Comparison of ENCODE assay signal across 8 cellular contexts in the genomic region with DNA sequence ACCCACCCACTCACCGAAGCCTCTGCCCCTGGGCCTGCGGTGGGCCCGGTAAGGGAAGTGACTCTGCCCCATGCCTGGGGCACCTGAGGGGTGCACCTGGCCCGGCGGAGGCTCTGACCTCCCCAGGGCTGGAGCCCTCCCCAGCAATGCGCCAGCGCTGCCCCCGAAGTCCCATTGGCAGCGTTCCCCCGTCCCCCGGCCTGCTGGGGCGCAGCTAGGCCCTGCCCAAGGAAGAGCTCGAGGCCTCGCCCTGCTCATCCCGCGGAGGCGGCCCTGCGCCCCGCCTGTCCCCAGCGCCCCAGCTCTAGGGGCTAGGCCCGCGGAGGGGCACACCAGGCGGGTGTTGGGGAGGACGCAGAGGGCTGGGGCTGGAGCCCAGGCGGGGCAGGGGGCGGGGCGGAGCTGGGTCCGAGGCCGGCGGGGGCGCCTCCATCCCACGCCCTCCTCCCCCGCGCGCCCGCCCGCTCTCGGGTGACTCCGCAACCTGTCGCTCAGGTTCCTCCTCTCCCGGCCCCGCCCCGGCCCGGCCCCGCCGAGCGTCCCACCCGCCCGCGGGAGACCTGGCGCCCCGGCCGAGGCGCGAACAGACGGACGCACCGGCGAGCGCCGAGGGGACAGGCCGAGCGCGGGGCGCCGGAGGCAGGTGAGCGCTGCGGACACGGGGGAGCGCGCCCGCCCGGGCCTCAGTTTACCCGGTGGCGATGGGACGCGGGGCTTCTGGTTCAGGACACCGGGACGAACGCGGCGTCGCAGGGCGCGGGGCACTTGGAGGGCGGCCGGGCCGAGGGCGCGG. TPM values are rescaled to one million over a fixed set of nuclear protein-coding genes. Genes with fewer than 3 reads are reported as not detected.
A peak's percentile ranks its signal among the peaks of the same experiment; 100 is the strongest.
DNase-seq lines count a peak whose midpoint lies in the region; ATAC-seq and TF ChIP-seq lines count a peak whose summit lies in the region.

Gene EPS8L2 (plus strand): TSS at position 586 of the 793 bp plus-strand sequence. CDS start 3,177 bp downstream, outside the sequence.

- H3K27ac Mint-ChIP-seq in T-cell, result no peak within 1 kb of the TSS

- no peaks in the 10 kb centered on the region for H3K9me3 ChIP-seq in prostate gland

- H3K4me3 Mint-ChIP-seq in T-cell, result peak within 1 kb of the TSS in 2 of 3 donors; percentile 44 to 61

- DNase-seq in GM06990 (ENCODE audit: extremely low read depth, insufficient read length) (no peak), T-cell (no peak), glomerular visceral epithelial cell (ENCODE audit: extremely low spot score) (peak; percentile 81), prostate gland (ENCODE audit: low spot score) (peak; percentile 76), hepatic stellate cell (ENCODE audit: low spot score) (no peak)
- no peak for DNase-seq in activated CD4-positive, alpha-beta T cell treated with anti-CD3 and anti-CD28 coated beads for 48 hours

- no peak for TF ChIP-seq CTCF in GM06990 (IDR thresholded peaks at IDR 0.05; ENCODE audit: insufficient read depth, low read length, poor library complexity, severe bottlenecking)
- no peak for TF ChIP-seq CTCF in prostate gland (IDR thresholded peaks at IDR 0.05)

- H3K9me3 Mint-ChIP-seq in T-cell, result no peaks in the 10 kb centered on the region

- peak; percentile 55 for TF ChIP-seq POLR2A in prostate gland (IDR thresholded peaks at IDR 0.05)

- peaks cover 0 to 9% (median 4%) of the 10 kb centered on the region in 3 donors for H3K4me1 Mint-ChIP-seq in T-cell

- WGBS in prostate gland, result 6% methylated on average over 57 of the region's 90 CpGs

- H3K4me3 ChIP-seq in GM06990 (replicated peaks; ENCODE audit: low read depth, low read length) (peak within 1 kb of the TSS; percentile 56), prostate gland (peak within 1 kb of the TSS; percentile 59 to 75)

- ATAC-seq in T-cell (replicated peaks in 1 of 4) (peak; percentile 45 to 58 (median 51)), HG02610 (IDR thresholded peaks at IDR 0.05; ENCODE audit: unreplicated experiment) (no peak), GM19463 (IDR thresholded peaks at IDR 0.05; ENCODE audit: unreplicated experiment) (no peak)

- H3K27me3 ChIP-seq in GM06990 (replicated peaks; ENCODE audit: control insufficient read depth, insufficient read depth, low read length) (no peaks in the 10 kb centered on the region; the same call in 1 of the 2 replicates), prostate gland (replicated peaks; ENCODE audit: insufficient read depth) (no peaks in the 10 kb centered on the region)

- H3K27me3 Mint-ChIP-seq in T-cell, result peaks cover 12 to 20% of the 10 kb centered on the region in 2 donors

- POLR2A ChIA-PET in T-cell (lab: Charles Lee), result interaction anchor here in 1 of 2 donors (0.6 kb wide), 1 partner anchor 9 kb away, joined by 3 read pairs; no protein-coding TSS in a partner anchor

- intact Hi-C loops in prostate gland (cut with DNase I), result no loop called here

- H3K36me3 ChIP-seq in GM06990 (ENCODE audit: control insufficient read depth, insufficient read depth, low read length) (peaks cover 5% of the 10 kb centered on the region), prostate gland (no peaks in the 10 kb centered on the region)

- peaks cover 1% of the 10 kb centered on the region for H3K36me3 Mint-ChIP-seq in T-cell

- peaks cover 36% of the 10 kb centered on the region for H3K4me1 ChIP-seq in prostate gland (replicated peaks)

- H3K27ac ChIP-seq in prostate gland, result peak within 1 kb of the TSS; percentile 88 to 91

- CTCF ChIA-PET in T-cell (lab: Charles Lee), result no interaction called here

RNA-seq across cellular contexts. Expression of gene EPS8L2, which starts in this region (rescaled TPM):
- 10 to 100 TPM in 4 of 5 donors, 1 to 10 TPM in 1; 7.5 to 18.5 (median 14.6) TPM for total RNA-seq in T-cell
- 100 to 1,000 TPM in 1 of 2 donors, 10 to 100 TPM in 1; 92.1 to 114 TPM for total RNA-seq in prostate gland

Comparison
In these comparisons a context has a peak if more than half of its experiments do, and no peak if none do; other contexts are left out.
1. RNA of gene EPS8L2 (total RNA-seq): 92.1 to 114 TPM in prostate gland; 7.5 to 18.5 TPM in T-cell; every median in the first group is over 4 times any median in the second.
2. DNase-seq: peak in glomerular visceral epithelial cell (single experiment) and prostate gland (single experiment); none in GM06990 (single experiment), T-cell (0 of 34), hepatic stellate cell (single experiment) and activated CD4-positive, alpha-beta T cell treated with anti-CD3 and anti-CD28 coated beads for 48 hours (single experiment).
3. ATAC-seq: peak in T-cell (4 of 4); none in HG02610 (single experiment) and GM19463 (single experiment).